ENCODE assay signal across 8 cellular contexts in the genomic region with DNA sequence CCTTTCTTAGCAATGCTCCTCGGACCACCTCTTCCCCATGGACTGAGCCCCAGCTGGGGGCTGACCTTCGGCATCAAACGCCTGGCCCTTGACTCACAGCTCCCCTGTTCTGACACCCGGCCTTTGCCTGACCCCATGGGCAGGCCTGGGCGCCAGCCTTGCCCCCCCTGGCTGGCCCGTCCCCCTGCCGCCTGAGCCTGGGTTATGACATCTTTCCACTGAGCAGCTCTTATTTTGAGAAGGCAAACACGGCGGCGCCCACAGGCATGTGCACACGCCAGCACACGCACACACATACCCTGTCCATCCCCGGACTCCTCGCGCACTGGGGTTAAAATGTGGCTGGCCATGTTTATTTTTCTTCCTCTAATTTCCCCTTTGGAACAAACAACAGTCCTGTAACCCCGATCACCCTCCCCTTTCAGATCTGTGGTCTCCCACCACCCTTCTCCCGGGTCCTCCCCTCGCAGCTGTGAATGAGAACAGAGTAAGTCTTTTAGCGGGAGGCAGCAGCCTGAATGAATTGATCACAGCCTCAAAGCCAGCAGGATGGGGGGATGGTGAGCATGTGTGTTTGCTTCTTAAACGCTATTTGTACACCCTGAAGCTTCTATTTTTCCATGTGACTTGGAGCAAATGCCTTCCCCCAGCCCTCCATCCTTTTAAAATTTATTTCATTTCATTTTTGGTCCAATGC. TPM values are rescaled to one million over a fixed set of nuclear protein-coding genes. Genes with fewer than 3 reads are reported as not detected.
DNase-seq lines count a peak whose midpoint lies in the region; ATAC-seq and TF ChIP-seq lines count a peak whose summit lies in the region.

No MANE protein-coding gene starts in this region.

- peak; percentile 71 to 82 for ATAC-seq in right cardiac atrium
- peak; percentile 34 to 37 for ATAC-seq in gastrocnemius medialis
- no peak for ATAC-seq in HG02981 (IDR thresholded peaks at IDR 0.05; ENCODE audit: unreplicated experiment)
- no peak for ATAC-seq in GM18502 (IDR thresholded peaks at IDR 0.05; ENCODE audit: poor library complexity, unreplicated experiment)

- no peaks in the 10 kb centered on the region for H3K36me3 ChIP-seq in gastrocnemius medialis

- no peak overlapping the region for H3K4me3 ChIP-seq in right cardiac atrium (ENCODE audit: low read length)
- H3K4me3 ChIP-seq in gastrocnemius medialis: peak overlapping the region; percentile 4 to 30 (median 24)

- in situ Hi-C loops in gastrocnemius medialis (cut with MboI; ENCODE audit: low sequenced_read_pairs in 4 of 4): loop anchor here in 1 of 4 donors (10.0 kb wide), 1 partner anchor 53 kb away; no protein-coding TSS in a partner anchor

- H3K27me3 ChIP-seq in right cardiac atrium (ENCODE audit: control insufficient read depth, insufficient read depth): no peaks in the 10 kb centered on the region
- H3K27me3 ChIP-seq in gastrocnemius medialis: no peaks in the 10 kb centered on the region

- DNase-seq in HT-29 (ENCODE audit: low spot score) (peak; percentile 75), amniotic stem cell (lab: John Stamatoyannopoulos, UW) (peak; percentile 81), right cardiac atrium (peak; percentile 85 to 94 (median 92)), gastrocnemius medialis (peak; percentile 77 to 93), SHP77 treated with DMSO at 0.1 percent for 48 hours (lab: John Stamatoyannopoulos, UW) (no peak), NCI-H774 (lab: John Stamatoyannopoulos, UW) (no peak)

- H3K9me3 ChIP-seq in right cardiac atrium (ENCODE audit: control insufficient read depth, low read length) (no peaks in the 10 kb centered on the region), gastrocnemius medialis (no peaks in the 10 kb centered on the region)

- WGBS in right cardiac atrium: 22% methylated on average over 20 of the region's 20 CpGs

- peaks cover 42% of the 10 kb centered on the region for H3K4me1 ChIP-seq in right cardiac atrium (ENCODE audit: control insufficient read depth, insufficient read depth, low read length)
- H3K4me1 ChIP-seq in gastrocnemius medialis: peaks cover 77 to 82% of the 10 kb centered on the region in 2 donors

- intact Hi-C loops in right cardiac atrium (cut with DNase I) (loop anchor here in 1 of 4 donors (10.0 kb wide), 1 partner anchor 53 kb away; no protein-coding TSS in a partner anchor), gastrocnemius medialis (cut with DNase I; ENCODE audit: low total_unique reads) (loop anchor here (2.0 to 5.0 kb wide), 2 partner anchors 59 to 325 kb away; no protein-coding TSS in a partner anchor)

- no peak for TF ChIP-seq CTCF in gastrocnemius medialis (IDR thresholded peaks at IDR 0.05 in 4 of 5, conservative IDR thresholded peaks at IDR 0.05 in 1 of 5)

- peak; percentile 31 to 33 for TF ChIP-seq POLR2A in gastrocnemius medialis (IDR thresholded peaks at IDR 0.05)

- H3K27ac ChIP-seq in right cardiac atrium (ENCODE audit: low read length): peak overlapping the region; percentile 97
- H3K27ac ChIP-seq in gastrocnemius medialis: peak overlapping the region; percentile 94 to 98 (median 97)

RNA-seq across cellular contexts. Expression of a gene that starts 11.8 kb away (rescaled TPM):
- 1.0 and 2.3 TPM in 2 replicates for total RNA-seq in HT-29 (2014; rRNA removed; shearing (Covaris generic))
- total RNA-seq in right cardiac atrium (10 to 100 TPM; 35.7 to 55.5 (median 45.7) TPM), gastrocnemius medialis (100 to 1,000 TPM; 122 to 266 (median 150) TPM)
- polyA plus RNA-seq in right cardiac atrium: 57.8 TPM

RNA-seq across cellular contexts. Expression of a gene that starts 47.8 kb away (rescaled TPM):
- total RNA-seq in HT-29 (2014; rRNA removed; shearing (Covaris generic)): not detected in 2 replicates
- 1 to 10 TPM in 3 of 4 donors, not detected in 1; 1.4 to 2.3 (median 2.1) TPM for total RNA-seq in right cardiac atrium
- polyA plus RNA-seq in right cardiac atrium: 2.6 TPM
- 10 to 100 TPM in 2 of 4 donors, 1 to 10 TPM in 2; 3.6 to 36.1 (median 12.0) TPM for total RNA-seq in gastrocnemius medialis

Comparison
In these comparisons a context has a peak if more than half of its experiments do, and no peak if none do; other contexts are left out.
1. DNase-seq: peak in HT-29 (single experiment), amniotic stem cell (single experiment), right cardiac atrium (3 of 3) and gastrocnemius medialis (2 of 2); none in SHP77 treated with DMSO at 0.1 percent for 48 hours (single experiment) and NCI-H774 (single experiment).
2. ATAC-seq: peak in right cardiac atrium (2 of 2) and gastrocnemius medialis (2 of 2); none in HG02981 (single experiment) and GM18502 (single experiment).
3. RNA of a gene that starts 11.8 kb away (total RNA-seq): 122 to 266 TPM in gastrocnemius medialis and 35.7 to 55.5 TPM in right cardiac atrium; 1.0 to 2.3 TPM in HT-29; every median in the first group is over 10 times any median in the second.